12 cellular contexts compared by ENCODE assay signal in the genomic region with DNA sequence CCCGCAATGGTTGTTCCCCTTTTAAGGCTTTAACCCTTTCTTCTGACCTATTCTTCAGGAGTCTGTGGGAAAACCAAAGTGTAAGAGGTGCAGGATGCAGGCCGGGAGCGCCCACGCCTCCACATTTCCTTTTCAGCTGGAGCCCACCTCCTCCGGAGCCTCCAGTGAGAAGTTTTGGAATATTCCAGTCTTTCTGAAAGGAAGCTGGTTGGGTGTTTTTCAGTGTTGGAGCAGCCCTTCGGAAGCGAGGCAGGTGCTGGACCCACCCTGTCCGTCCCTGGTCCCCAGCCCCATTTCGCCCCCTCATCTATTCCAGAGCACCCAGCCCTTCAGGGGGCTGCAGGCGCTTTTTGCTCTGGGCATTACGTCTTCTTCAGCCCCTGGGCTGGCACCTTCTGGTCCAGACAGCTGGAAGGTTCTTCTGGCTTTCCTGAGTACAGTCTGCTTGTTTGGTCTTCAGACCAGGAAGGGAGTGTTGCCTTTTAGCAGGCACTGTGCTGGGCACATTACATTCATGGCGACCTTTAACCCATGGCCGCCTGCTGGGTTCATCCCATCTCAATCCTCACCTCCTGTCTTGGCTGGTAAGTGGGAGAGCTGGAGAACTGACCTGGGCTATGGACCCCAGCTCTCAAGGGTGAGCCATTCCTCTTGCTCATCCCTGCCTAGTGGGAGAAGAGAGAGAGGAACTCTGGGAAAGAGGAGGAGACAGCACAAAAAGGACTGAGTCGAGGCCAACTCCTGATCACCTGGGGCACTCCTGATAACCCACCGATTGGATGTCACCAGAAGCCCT. TPM values are rescaled to one million over a fixed set of nuclear protein-coding genes. Genes with fewer than 3 reads are reported as not detected.
DNase-seq lines count a peak whose midpoint lies in the region; ATAC-seq, FAIRE-seq and TF ChIP-seq lines count a peak whose summit lies in the region.
"Had no signal": no experiment of that assay in that cellular context is flagged by ENCODE, and none has a peak within 500 bp of the region (broad histone marks: within the 10 kb centered on the region; RNA-seq: fewer than 3 reads in every experiment).

No MANE protein-coding gene starts in this region.

- H3K4me3 Mint-ChIP-seq in activated T-cell treated with anti-CD3 and anti-CD28 coated beads, Interleukin-2, amount 50 U/mL, for 72 hours: peak overlapping the region; percentile 76 to 80
- H3K4me3 Mint-ChIP-seq: activated naive CD8-positive, alpha-beta T cell treated with anti-CD3 and anti-CD28 coated beads for 36 hours had no signal

- H3K9me3 ChIP-seq in mesodermal cell (ENCODE audit: control insufficient read depth, low read length): no peaks in the 10 kb centered on the region
- H3K9me3 ChIP-seq in thoracic aorta: no peaks in the 10 kb centered on the region
- H3K9me3 ChIP-seq: Peyer's patch had no signal

- H3K27ac Mint-ChIP-seq in activated T-cell treated with anti-CD3 and anti-CD28 coated beads, Interleukin-2, amount 50 U/mL, for 72 hours: no peak overlapping the region
- H3K27ac Mint-ChIP-seq: activated naive CD8-positive, alpha-beta T cell treated with anti-CD3 and anti-CD28 coated beads for 36 hours; memory B cell had no signal

- FAIRE-seq in GM12892 (lab: Jason Lieb, UNC): no peak

- H3K36me3 Mint-ChIP-seq in activated T-cell treated with anti-CD3 and anti-CD28 coated beads, Interleukin-2, amount 50 U/mL, for 72 hours (ENCODE audit: insufficient read depth in 2 of 2): no peaks in the 10 kb centered on the region
- H3K36me3 Mint-ChIP-seq: activated naive CD8-positive, alpha-beta T cell treated with anti-CD3 and anti-CD28 coated beads for 36 hours; memory B cell had no signal

- TF ChIP-seq POLR2A in GM12892 (IDR thresholded peaks at IDR 0.05; ENCODE audit: low read depth, low read length): no peak; the same call in 1 of the 2 replicates

- peaks cover 44% of the 10 kb centered on the region for H3K27me3 Mint-ChIP-seq in activated T-cell treated with anti-CD3 and anti-CD28 coated beads, Interleukin-2, amount 50 U/mL, for 72 hours (ENCODE audit: low read depth)

- TF ChIP-seq CTCF in thoracic aorta (IDR thresholded peaks at IDR 0.05) (no peak), RWPE1 (conservative IDR thresholded peaks at IDR 0.05; ENCODE audit: low read depth) (no peak)

- CTCF ChIA-PET in RWPE1 (lab: Yijun Ruan, JAX): interaction anchor here (0.8 kb wide), 1 partner anchor 51 kb away, joined by 4 read pairs; no protein-coding TSS in a partner anchor

- H3K27ac ChIP-seq in caudate nucleus (ENCODE audit: low read depth, low read length): peak overlapping the region; percentile 52
- H3K27ac ChIP-seq in mesodermal cell (ENCODE audit: low read depth, low read length, severe bottlenecking): no peak overlapping the region
- H3K27ac ChIP-seq in thoracic aorta: no peak overlapping the region
- H3K27ac ChIP-seq in RWPE1: no peak overlapping the region

- no peaks in the 10 kb centered on the region for H3K9me3 Mint-ChIP-seq in activated T-cell treated with anti-CD3 and anti-CD28 coated beads, Interleukin-2, amount 50 U/mL, for 72 hours
- H3K9me3 Mint-ChIP-seq: activated naive CD8-positive, alpha-beta T cell treated with anti-CD3 and anti-CD28 coated beads for 36 hours; memory B cell had no signal

- 87 to 88% methylated on average over 5 to 8 of the region's 15 CpGs for WGBS in mesodermal cell (ENCODE audit: insufficient coverage in 2 of 2), 2 experiments

- peaks cover 44% of the 10 kb centered on the region for H3K4me1 Mint-ChIP-seq in activated T-cell treated with anti-CD3 and anti-CD28 coated beads, Interleukin-2, amount 50 U/mL, for 72 hours (ENCODE audit: low read depth)

- peaks cover 5% of the 10 kb centered on the region for H3K27me3 ChIP-seq in thoracic aorta (replicated peaks; ENCODE audit: insufficient read depth)
- H3K27me3 ChIP-seq: Peyer's patch had no signal

- H3K4me3 ChIP-seq in mesodermal cell (ENCODE audit: extremely low read depth, insufficient read depth, low read length, poor library complexity, severe bottlenecking) (peak overlapping the region; percentile 66), thoracic aorta (peak overlapping the region; percentile 66)

- ATAC-seq in activated T-cell treated with anti-CD3 and anti-CD28 coated beads, Interleukin-2, amount 50 U/mL, for 72 hours (replicated peaks in 1 of 2): no peak
- no peak for ATAC-seq in thoracic aorta (ENCODE audit: insufficient number of reproducible peaks, low FRiP score, low read depth)

- POLR2A ChIA-PET in RWPE1 (lab: Yijun Ruan, JAX; ENCODE audit: low non-redundant PET): interaction anchor here (0.6 kb wide), 1 partner anchor 9 kb away, joined by 6 read pairs; no protein-coding TSS in a partner anchor

- H3K4me1 ChIP-seq in mesodermal cell (ENCODE audit: control insufficient read depth, insufficient read depth, low read length, poor library complexity, severe bottlenecking) (peaks cover 4% of the 10 kb centered on the region), thoracic aorta (ENCODE audit: control insufficient read depth in 1 of 2, low read depth in 2 of 2) (peaks cover 13 to 20% of the 10 kb centered on the region in 2 donors)

- DNase-seq in activated T-cell treated with anti-CD3 and anti-CD28 coated beads, Interleukin-2, amount 50 U/mL, for 72 hours: no peak
- DNase-seq in activated T-cell treated with anti-CD3 and anti-CD28 coated beads, Interleukin-2, amount 50 U/mL, for 48 hours: no peak
- DNase-seq in caudate nucleus (lab: John Stamatoyannopoulos, UW) (peak in 3 of 61 donors; percentile 55 to 78 (median 63)), thoracic aorta (ENCODE audit: low spot score) (no peak), RWPE1 (ENCODE audit: low spot score) (no peak), globus pallidus (ENCODE audit: low spot score) (no peak), GM12892 (ENCODE audit: insufficient read length) (no peak)
- DNase-seq: activated naive CD8-positive, alpha-beta T cell treated with anti-CD3 and anti-CD28 coated beads for 36 hours; Peyer's patch had no signal

- peaks cover 21% of the 10 kb centered on the region for H3K36me3 ChIP-seq in mesodermal cell (ENCODE audit: control insufficient read depth, insufficient read depth, low read length)
- no peaks in the 10 kb centered on the region for H3K36me3 ChIP-seq in thoracic aorta
- H3K36me3 ChIP-seq: Peyer's patch had no signal

RNA-seq across cellular contexts. Expression of a gene that starts 0.7 kb away (rescaled TPM):
- 1 to 10 TPM; 1.3 to 4.0 TPM for total RNA-seq in activated T-cell treated with anti-CD3 and anti-CD28 coated beads, Interleukin-2, amount 50 U/mL, for 72 hours
- polyA plus RNA-seq in mesodermal cell (2013, experiment 1 of 2): 229 TPM
- 146 TPM for polyA plus RNA-seq in mesodermal cell (2013, experiment 2 of 2)
- total RNA-seq in thoracic aorta: 10 to 100 TPM; 12.0 to 15.4 TPM
- 18.3 TPM for polyA plus RNA-seq in GM12892 (2012; ENCODE audit: missing spikeins)

RNA-seq across cellular contexts. Expression of a gene that starts 42.2 kb away (rescaled TPM):
- total RNA-seq in activated T-cell treated with anti-CD3 and anti-CD28 coated beads, Interleukin-2, amount 50 U/mL, for 72 hours: 1 to 10 TPM in 1 of 2 donors, under 1 TPM in 1; 0.91 to 3.0 TPM
- polyA plus RNA-seq in mesodermal cell (2013, experiment 1 of 2): 1.8 TPM
- polyA plus RNA-seq in mesodermal cell (2013, experiment 2 of 2): 1.9 TPM
- total RNA-seq in thoracic aorta: 1 to 10 TPM in 1 of 2 donors, under 1 TPM in 1; 0.68 to 2.1 TPM
- 1.4 TPM for polyA plus RNA-seq in GM12892 (2012; ENCODE audit: missing spikeins)
- total RNA-seq: A172 had no signal
